In the genomic region with DNA sequence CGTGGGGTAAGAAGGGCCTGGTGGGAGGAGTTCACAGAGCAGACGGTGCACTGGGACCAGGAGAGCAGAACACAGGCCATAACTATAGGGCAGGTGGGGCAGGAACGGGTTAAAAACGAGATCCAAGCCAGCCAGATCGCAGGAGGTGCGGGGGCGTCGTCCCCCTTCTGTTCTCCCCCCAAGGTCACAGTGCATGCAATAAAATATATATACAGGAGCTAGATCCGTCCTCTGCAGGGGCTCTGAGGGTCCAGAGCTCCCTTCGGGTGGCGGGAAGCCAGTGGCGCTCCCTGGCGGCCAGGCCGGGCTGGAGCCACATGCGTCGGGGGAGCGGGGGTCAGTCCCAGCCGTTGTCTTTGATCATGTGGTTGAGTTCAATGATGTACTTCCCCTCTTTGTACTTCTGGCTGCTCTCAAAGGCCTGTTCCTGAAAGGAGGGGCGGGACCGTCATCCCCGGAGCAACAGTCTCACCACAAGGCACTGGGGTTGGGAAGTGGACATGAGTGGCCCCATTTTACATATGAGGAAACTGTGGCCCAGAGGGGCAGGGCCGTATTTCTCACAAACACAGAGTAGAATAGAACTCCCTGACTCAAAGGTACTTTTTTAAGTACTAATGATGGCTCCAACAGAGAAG, we compare ENCODE assay signal across 1 cellular context.
A peak's percentile ranks its signal among the peaks of the same experiment; 100 is the strongest.
TF ChIP-seq lines count a peak whose summit lies in the region.

No MANE protein-coding gene starts in this region.

TF ChIP-seq in HepG2, 621 proteins besides CTCF, POLR2A, EP300 and RAD21 (continued from another document and continues in another):
- TF ChIP-seq, protein P1, sequence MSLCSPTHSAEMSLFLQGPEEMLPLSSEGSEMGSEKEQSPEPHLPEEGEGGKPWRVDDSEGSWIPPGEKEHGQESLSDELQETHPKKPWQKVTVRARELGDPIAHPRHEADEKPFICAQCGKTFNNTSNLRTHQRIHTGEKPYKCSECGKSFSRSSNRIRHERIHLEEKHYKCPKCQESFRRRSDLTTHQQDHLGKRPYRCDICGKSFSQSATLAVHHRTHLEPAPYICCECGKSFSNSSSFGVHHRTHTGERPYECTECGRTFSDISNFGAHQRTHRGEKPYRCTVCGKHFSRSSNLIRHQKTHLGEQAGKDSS (CRISPR knock-in tag; IDR thresholded peaks at IDR 0.05; ENCODE audit: borderline replicate concordance, low read depth): peak; percentile 91; the same call in 1 of the 2 replicates
- peak; percentile 90; the same call in 1 of the 2 replicates for TF ChIP-seq ZNF543 (CRISPR knock-in tag; IDR thresholded peaks at IDR 0.05)
- no peak for TF ChIP-seq ZNF7 (CRISPR knock-in tag; IDR thresholded peaks at IDR 0.05)
- TF ChIP-seq ZNF260 (CRISPR knock-in tag; IDR thresholded peaks at IDR 0.05; ENCODE audit: borderline replicate concordance, low read depth): no peak
- no peak for TF ChIP-seq ZNF773 (CRISPR knock-in tag; IDR thresholded peaks at IDR 0.05; ENCODE audit: borderline replicate concordance)
- peak; percentile 65; the same call in 1 of the 2 replicates for TF ChIP-seq ESRRA (CRISPR knock-in tag; IDR thresholded peaks at IDR 0.05; ENCODE audit: low read depth)
- TF ChIP-seq, protein P2, sequence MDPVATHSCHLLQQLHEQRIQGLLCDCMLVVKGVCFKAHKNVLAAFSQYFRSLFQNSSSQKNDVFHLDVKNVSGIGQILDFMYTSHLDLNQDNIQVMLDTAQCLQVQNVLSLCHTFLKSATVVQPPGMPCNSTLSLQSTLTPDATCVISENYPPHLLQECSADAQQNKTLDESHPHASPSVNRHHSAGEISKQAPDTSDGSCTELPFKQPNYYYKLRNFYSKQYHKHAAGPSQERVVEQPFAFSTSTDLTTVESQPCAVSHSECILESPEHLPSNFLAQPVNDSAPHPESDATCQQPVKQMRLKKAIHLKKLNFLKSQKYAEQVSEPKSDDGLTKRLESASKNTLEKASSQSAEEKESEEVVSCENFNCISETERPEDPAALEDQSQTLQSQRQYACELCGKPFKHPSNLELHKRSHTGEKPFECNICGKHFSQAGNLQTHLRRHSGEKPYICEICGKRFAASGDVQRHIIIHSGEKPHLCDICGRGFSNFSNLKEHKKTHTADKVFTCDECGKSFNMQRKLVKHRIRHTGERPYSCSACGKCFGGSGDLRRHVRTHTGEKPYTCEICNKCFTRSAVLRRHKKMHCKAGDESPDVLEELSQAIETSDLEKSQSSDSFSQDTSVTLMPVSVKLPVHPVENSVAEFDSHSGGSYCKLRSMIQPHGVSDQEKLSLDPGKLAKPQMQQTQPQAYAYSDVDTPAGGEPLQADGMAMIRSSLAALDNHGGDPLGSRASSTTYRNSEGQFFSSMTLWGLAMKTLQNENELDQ (CRISPR knock-in tag; IDR thresholded peaks at IDR 0.05; ENCODE audit: borderline replicate concordance): peak; percentile 85; the same call in 1 of the 2 replicates
- TF ChIP-seq MIER2 (CRISPR knock-in tag; IDR thresholded peaks at IDR 0.05): no peak
- TF ChIP-seq, protein P3, sequence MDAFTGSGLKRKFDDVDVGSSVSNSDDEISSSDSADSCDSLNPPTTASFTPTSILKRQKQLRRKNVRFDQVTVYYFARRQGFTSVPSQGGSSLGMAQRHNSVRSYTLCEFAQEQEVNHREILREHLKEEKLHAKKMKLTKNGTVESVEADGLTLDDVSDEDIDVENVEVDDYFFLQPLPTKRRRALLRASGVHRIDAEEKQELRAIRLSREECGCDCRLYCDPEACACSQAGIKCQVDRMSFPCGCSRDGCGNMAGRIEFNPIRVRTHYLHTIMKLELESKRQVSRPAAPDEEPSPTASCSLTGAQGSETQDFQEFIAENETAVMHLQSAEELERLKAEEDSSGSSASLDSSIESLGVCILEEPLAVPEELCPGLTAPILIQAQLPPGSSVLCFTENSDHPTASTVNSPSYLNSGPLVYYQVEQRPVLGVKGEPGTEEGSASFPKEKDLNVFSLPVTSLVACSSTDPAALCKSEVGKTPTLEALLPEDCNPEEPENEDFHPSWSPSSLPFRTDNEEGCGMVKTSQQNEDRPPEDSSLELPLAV (CRISPR knock-in tag; conservative IDR thresholded peaks at IDR 0.05; ENCODE audit: low read depth): no peak
- TF ChIP-seq, protein P4, sequence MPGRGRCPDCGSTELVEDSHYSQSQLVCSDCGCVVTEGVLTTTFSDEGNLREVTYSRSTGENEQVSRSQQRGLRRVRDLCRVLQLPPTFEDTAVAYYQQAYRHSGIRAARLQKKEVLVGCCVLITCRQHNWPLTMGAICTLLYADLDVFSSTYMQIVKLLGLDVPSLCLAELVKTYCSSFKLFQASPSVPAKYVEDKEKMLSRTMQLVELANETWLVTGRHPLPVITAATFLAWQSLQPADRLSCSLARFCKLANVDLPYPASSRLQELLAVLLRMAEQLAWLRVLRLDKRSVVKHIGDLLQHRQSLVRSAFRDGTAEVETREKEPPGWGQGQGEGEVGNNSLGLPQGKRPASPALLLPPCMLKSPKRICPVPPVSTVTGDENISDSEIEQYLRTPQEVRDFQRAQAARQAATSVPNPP (CRISPR knock-in tag; IDR thresholded peaks at IDR 0.05): no peak
- 0 out of 2 replicates have a peak, but pooled peaks have one; percentile 39 for TF ChIP-seq PCBP1 (IDR thresholded peaks at IDR 0.05; ENCODE audit: borderline replicate concordance, low read depth, low read length)
- TF ChIP-seq GABPB1 (CRISPR knock-in tag; IDR thresholded peaks at IDR 0.05): peak; percentile 76
- TF ChIP-seq ZNF510 (CRISPR knock-in tag; IDR thresholded peaks at IDR 0.05; ENCODE audit: low read depth): peak; percentile 72
- no peak; the same call in none of the 2 replicates for TF ChIP-seq ZNF501 (CRISPR knock-in tag; IDR thresholded peaks at IDR 0.05)
- TF ChIP-seq, protein P5, sequence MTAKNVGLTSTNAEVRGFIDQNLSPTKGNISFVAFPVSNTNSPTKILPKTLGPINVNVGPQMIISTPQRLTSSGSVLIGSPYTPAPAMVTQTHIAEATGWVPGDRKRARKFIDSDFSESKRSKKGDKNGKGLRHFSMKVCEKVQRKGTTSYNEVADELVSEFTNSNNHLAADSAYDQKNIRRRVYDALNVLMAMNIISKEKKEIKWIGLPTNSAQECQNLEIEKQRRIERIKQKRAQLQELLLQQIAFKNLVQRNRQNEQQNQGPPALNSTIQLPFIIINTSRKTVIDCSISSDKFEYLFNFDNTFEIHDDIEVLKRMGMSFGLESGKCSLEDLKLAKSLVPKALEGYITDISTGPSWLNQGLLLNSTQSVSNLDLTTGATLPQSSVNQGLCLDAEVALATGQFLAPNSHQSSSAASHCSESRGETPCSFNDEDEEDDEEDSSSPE (CRISPR knock-in tag; IDR thresholded peaks at IDR 0.05): peak; percentile 94
- peak in 1 of 2 experiments; percentile 56; a peak in 2 of 4 replicates for TF ChIP-seq KLF16 (CRISPR knock-in tag; IDR thresholded peaks at IDR 0.05)
- TF ChIP-seq SNAPC2 (CRISPR knock-in tag; IDR thresholded peaks at IDR 0.05): peak; percentile 67; the same call in 1 of the 2 replicates
- TF ChIP-seq, protein P6, sequence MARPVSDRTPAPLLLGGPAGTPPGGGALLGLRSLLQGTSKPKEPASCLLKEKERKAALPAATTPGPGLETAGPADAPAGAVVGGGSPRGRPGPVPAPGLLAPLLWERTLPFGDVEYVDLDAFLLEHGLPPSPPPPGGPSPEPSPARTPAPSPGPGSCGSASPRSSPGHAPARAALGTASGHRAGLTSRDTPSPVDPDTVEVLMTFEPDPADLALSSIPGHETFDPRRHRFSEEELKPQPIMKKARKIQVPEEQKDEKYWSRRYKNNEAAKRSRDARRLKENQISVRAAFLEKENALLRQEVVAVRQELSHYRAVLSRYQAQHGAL (CRISPR knock-in tag; IDR thresholded peaks at IDR 0.05; ENCODE audit: not compliant biosample characterization): peak; percentile 41
- TF ChIP-seq, protein P7, sequence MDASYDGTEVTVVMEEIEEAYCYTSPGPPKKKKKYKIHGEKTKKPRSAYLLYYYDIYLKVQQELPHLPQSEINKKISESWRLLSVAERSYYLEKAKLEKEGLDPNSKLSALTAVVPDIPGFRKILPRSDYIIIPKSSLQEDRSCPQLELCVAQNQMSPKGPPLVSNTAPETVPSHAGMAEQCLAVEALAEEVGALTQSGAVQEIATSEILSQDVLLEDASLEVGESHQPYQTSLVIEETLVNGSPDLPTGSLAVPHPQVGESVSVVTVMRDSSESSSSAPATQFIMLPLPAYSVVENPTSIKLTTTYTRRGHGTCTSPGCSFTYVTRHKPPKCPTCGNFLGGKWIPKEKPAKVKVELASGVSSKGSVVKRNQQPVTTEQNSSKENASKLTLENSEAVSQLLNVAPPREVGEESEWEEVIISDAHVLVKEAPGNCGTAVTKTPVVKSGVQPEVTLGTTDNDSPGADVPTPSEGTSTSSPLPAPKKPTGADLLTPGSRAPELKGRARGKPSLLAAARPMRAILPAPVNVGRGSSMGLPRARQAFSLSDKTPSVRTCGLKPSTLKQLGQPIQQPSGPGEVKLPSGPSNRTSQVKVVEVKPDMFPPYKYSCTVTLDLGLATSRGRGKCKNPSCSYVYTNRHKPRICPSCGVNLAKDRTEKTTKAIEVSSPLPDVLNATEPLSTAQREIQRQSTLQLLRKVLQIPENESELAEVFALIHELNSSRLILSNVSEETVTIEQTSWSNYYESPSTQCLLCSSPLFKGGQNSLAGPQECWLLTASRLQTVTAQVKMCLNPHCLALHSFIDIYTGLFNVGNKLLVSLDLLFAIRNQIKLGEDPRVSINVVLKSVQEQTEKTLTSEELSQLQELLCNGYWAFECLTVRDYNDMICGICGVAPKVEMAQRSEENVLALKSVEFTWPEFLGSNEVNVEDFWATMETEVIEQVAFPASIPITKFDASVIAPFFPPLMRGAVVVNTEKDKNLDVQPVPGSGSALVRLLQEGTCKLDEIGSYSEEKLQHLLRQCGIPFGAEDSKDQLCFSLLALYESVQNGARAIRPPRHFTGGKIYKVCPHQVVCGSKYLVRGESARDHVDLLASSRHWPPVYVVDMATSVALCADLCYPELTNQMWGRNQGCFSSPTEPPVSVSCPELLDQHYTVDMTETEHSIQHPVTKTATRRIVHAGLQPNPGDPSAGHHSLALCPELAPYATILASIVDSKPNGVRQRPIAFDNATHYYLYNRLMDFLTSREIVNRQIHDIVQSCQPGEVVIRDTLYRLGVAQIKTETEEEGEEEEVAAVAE (CRISPR knock-in tag; IDR thresholded peaks at IDR 0.05; ENCODE audit: borderline replicate concordance): no peak
- TF ChIP-seq, protein P8, sequence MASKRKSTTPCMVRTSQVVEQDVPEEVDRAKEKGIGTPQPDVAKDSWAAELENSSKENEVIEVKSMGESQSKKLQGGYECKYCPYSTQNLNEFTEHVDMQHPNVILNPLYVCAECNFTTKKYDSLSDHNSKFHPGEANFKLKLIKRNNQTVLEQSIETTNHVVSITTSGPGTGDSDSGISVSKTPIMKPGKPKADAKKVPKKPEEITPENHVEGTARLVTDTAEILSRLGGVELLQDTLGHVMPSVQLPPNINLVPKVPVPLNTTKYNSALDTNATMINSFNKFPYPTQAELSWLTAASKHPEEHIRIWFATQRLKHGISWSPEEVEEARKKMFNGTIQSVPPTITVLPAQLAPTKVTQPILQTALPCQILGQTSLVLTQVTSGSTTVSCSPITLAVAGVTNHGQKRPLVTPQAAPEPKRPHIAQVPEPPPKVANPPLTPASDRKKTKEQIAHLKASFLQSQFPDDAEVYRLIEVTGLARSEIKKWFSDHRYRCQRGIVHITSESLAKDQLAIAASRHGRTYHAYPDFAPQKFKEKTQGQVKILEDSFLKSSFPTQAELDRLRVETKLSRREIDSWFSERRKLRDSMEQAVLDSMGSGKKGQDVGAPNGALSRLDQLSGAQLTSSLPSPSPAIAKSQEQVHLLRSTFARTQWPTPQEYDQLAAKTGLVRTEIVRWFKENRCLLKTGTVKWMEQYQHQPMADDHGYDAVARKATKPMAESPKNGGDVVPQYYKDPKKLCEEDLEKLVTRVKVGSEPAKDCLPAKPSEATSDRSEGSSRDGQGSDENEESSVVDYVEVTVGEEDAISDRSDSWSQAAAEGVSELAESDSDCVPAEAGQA (IDR thresholded peaks at IDR 0.05; ENCODE audit: low read depth): peak; percentile 68
- TF ChIP-seq, protein P8 (CRISPR knock-in tag; IDR thresholded peaks at IDR 0.05; ENCODE audit: borderline replicate concordance): no peak
- no peak for TF ChIP-seq DPF2 (CRISPR knock-in tag; IDR thresholded peaks at IDR 0.05; ENCODE audit: borderline replicate concordance, low read depth)
- no peak for TF ChIP-seq NFKBIZ (CRISPR knock-in tag; IDR thresholded peaks at IDR 0.05)
- TF ChIP-seq, protein P9, sequence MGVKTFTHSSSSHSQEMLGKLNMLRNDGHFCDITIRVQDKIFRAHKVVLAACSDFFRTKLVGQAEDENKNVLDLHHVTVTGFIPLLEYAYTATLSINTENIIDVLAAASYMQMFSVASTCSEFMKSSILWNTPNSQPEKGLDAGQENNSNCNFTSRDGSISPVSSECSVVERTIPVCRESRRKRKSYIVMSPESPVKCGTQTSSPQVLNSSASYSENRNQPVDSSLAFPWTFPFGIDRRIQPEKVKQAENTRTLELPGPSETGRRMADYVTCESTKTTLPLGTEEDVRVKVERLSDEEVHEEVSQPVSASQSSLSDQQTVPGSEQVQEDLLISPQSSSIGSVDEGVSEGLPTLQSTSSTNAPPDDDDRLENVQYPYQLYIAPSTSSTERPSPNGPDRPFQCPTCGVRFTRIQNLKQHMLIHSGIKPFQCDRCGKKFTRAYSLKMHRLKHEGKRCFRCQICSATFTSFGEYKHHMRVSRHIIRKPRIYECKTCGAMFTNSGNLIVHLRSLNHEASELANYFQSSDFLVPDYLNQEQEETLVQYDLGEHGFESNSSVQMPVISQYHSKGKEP (CRISPR knock-in tag; IDR thresholded peaks at IDR 0.05): no peak; the same call in 1 of the 2 replicates
- no peak for TF ChIP-seq ATAD3A (CRISPR knock-in tag; IDR thresholded peaks at IDR 0.05)
- TF ChIP-seq ZNF720 (CRISPR knock-in tag; IDR thresholded peaks at IDR 0.05): no peak
- peak; percentile 72; the same call in 1 of the 2 replicates for TF ChIP-seq SP5 (CRISPR knock-in tag; IDR thresholded peaks at IDR 0.05; ENCODE audit: borderline replicate concordance, low read depth)
- TF ChIP-seq ARNTL (CRISPR knock-in tag; IDR thresholded peaks at IDR 0.05): no peak; the same call in 1 of the 2 replicates
- TF ChIP-seq ZC3H13 (CRISPR knock-in tag; IDR thresholded peaks at IDR 0.05): peak; percentile 45
